In genomic region chr13:29702912-29703351, GRCh38 we compare ENCODE assay signal across 10 cellular contexts.
DNase-seq lines count a peak whose midpoint lies in the region; ATAC-seq, FAIRE-seq and TF ChIP-seq lines count a peak whose summit lies in the region.
"Had no signal": no experiment of that assay in that cellular context is flagged by ENCODE, and none has a peak within 500 bp of the region (broad histone marks: within the 10 kb centered on the region; RNA-seq: fewer than 3 reads in every experiment).

No MANE protein-coding gene starts in this region.

- TF ChIP-seq POLR2A in HepG2 (IDR thresholded peaks at IDR 0.05; ENCODE audit: insufficient read depth in 1 of 2, low read depth in 2 of 2, low read length in 2 of 2) = no peak
- no peak for TF ChIP-seq POLR2A in thyroid gland (IDR thresholded peaks at IDR 0.05)

- no TSS peak for BruUV-seq in HepG2 (replicated peaks; lab: Mats Ljungman, UMichigan)

- no peak overlapping the region for H3K4me2 ChIP-seq in HepG2 (ENCODE audit: low read depth, low read length)

- TF ChIP-seq EP300 in HepG2 (IDR thresholded peaks at IDR 0.05; ENCODE audit: low read depth in 2 of 2, low read length in 2 of 2) = no peak
- no peak for TF ChIP-seq EP300 in HepG2 (CRISPR knock-in tag; IDR thresholded peaks at IDR 0.05; ENCODE audit: borderline replicate concordance)

- CTCF ChIA-PET in HepG2 (lab: Yijun Ruan, JAX; ENCODE audit: low intra/inter-chr PET ratio, low total read pairs) = no interaction called here

- peak overlapping the region; percentile 19 for H2AFZ ChIP-seq in ACC112 (ENCODE audit: low read length, unreplicated experiment)
- no peak overlapping the region for H2AFZ ChIP-seq in HepG2 (ENCODE audit: low read length)

- WGBS in HepG2 (ENCODE audit: low lambda C conversion rate) = 26% methylated on average over 10 of the region's 13 CpGs
- WGBS in small intestine, 3 donors = 51 to 87% (median 77%) methylated on average over 13 of the region's 13 CpGs
- WGBS in thyroid gland, 2 donors = 73 to 79% methylated on average over 13 of the region's 13 CpGs

- H3K9ac ChIP-seq in HepG2 (ENCODE audit: insufficient read depth, low read depth, low read length) = no peak overlapping the region

- H3K79me2 ChIP-seq in ACC112 (ENCODE audit: control insufficient read depth, insufficient read depth, low read length, unreplicated experiment) (no peaks in the 10 kb centered on the region), HepG2 (ENCODE audit: insufficient read depth, low read length) (no peaks in the 10 kb centered on the region)

- DNase-seq in LoVo (ENCODE audit: low spot score) (peak; percentile 5), choroid plexus epithelial cell (ENCODE audit: low read depth) (peak; percentile 94), HepG2 (ENCODE audit: low spot score) (no peak), small intestine (no peak), HUDEP-2 (lab: John Stamatoyannopoulos, UW; ENCODE audit: unreplicated experiment in 76 of 76) (no peak), KG1 (lab: John Stamatoyannopoulos, UW) (no peak), thyroid gland (no peak)
- DNase-seq: C1 segment of cervical spinal cord, NCI-H2227 treated with DMSO at 0.1 percent for 48 hours had no signal

- TF ChIP-seq CTCF in choroid plexus epithelial cell (conservative IDR thresholded peaks at IDR 0.05; ENCODE audit: low read depth, low read length) (peak; percentile 25), HepG2 (CRISPR knock-in tag; IDR thresholded peaks at IDR 0.05) (no peak), thyroid gland (IDR thresholded peaks at IDR 0.05) (no peak)

- intact Hi-C loops in HepG2 (cut with micrococcal nuclease; ENCODE audit: unreplicated experiment) (no loop called here), thyroid gland (cut with DNase I) (no loop called here)

- no peaks in the 10 kb centered on the region for H3K9me3 ChIP-seq in HepG2 (ENCODE audit: low read length)
- H3K9me3 ChIP-seq in small intestine (ENCODE audit: control insufficient read depth, low read depth) = no peaks in the 10 kb centered on the region
- H3K9me3 ChIP-seq in thyroid gland = no peaks in the 10 kb centered on the region

- in situ Hi-C loops in HepG2 (cut with HindIII; ENCODE audit: extremely low pct_ligation_motif_present, low pct_unique_long_range_greater_than_20kb) = loop anchor here (25.0 kb wide), 1 partner anchor 891 kb away; the partner anchor contains the start of gene MTUS2

- POLR2A ChIA-PET in HepG2 (lab: Yijun Ruan, JAX) = no interaction called here

- peak; percentile 31; the same call in 1 of the 3 replicates for ATAC-seq in HepG2

- H3K27me3 ChIP-seq in ACC112 (ENCODE audit: insufficient read depth, low read length) (no peaks in the 10 kb centered on the region), HepG2 (ENCODE audit: control insufficient read depth in 1 of 2, insufficient read depth in 2 of 2, low read length in 2 of 2) (peaks cover 1 to 5% of the 10 kb centered on the region in 2 experiments; a peak in 2 of 5 replicates), small intestine (ENCODE audit: control insufficient read depth in 2 of 2, insufficient read depth in 2 of 2, low read length in 2 of 2) (no peaks in the 10 kb centered on the region), thyroid gland (no peaks in the 10 kb centered on the region)

- H3K36me3 ChIP-seq in ACC112 (ENCODE audit: insufficient read depth, low read length) (no peaks in the 10 kb centered on the region), HepG2 (replicated peaks in 1 of 2; ENCODE audit: control insufficient read depth in 1 of 2, insufficient read depth in 2 of 2, low read length in 2 of 2) (no peaks in the 10 kb centered on the region), small intestine (ENCODE audit: control insufficient read depth in 2 of 2, insufficient read depth in 2 of 2, low read length in 2 of 2) (no peaks in the 10 kb centered on the region), thyroid gland (no peaks in the 10 kb centered on the region)

- H3K4me1 ChIP-seq in ACC112 (ENCODE audit: control insufficient read depth, insufficient read depth, low read length, unreplicated experiment) = peaks cover 14% of the 10 kb centered on the region
- H3K4me1 ChIP-seq in HepG2 (ENCODE audit: insufficient read depth, low read length) = no peaks in the 10 kb centered on the region
- H3K4me1 ChIP-seq in small intestine (ENCODE audit: control insufficient read depth in 2 of 2, insufficient read depth in 1 of 2, low read depth in 1 of 2, low read length in 1 of 2) = no peaks in the 10 kb centered on the region
- peaks cover 0 to 16% of the 10 kb centered on the region in 2 donors for H3K4me1 ChIP-seq in thyroid gland

- H3K4me3 ChIP-seq in ACC112 (ENCODE audit: low read depth, low read length) (peak overlapping the region; percentile 38; the same call in 1 of the 2 replicates), choroid plexus epithelial cell (ENCODE audit: low read depth, low read length) (no peak overlapping the region), HepG2 (replicated peaks in 1 of 3; ENCODE audit: insufficient read depth in 1 of 3, low read depth in 2 of 3, low read length in 3 of 3) (no peak overlapping the region), small intestine (ENCODE audit: low read depth in 1 of 2, low read length in 2 of 2) (no peak overlapping the region), thyroid gland (replicated peaks in 1 of 3) (no peak overlapping the region)

- H3K27ac ChIP-seq in ACC112 (ENCODE audit: low read depth, low read length) = peak overlapping the region; percentile 82
- no peak overlapping the region for H3K27ac ChIP-seq in HepG2 (ENCODE audit: extremely low read length, insufficient read depth, low read length)
- H3K27ac ChIP-seq in small intestine (ENCODE audit: low read depth in 1 of 2, low read length in 1 of 2) = no peak overlapping the region
- H3K27ac ChIP-seq in thyroid gland = no peak overlapping the region

- FAIRE-seq in HepG2 (lab: Jason Lieb, UNC) = no peak
- FAIRE-seq in small intestine (lab: Jason Lieb, UNC) = no peak

- no peak for TF ChIP-seq RAD21 in HepG2 (CRISPR knock-in tag; IDR thresholded peaks at IDR 0.05)

- no peaks in the 10 kb centered on the region for H4K20me1 ChIP-seq in HepG2 (ENCODE audit: insufficient read depth, low read length)

TF ChIP-seq in HepG2, 621 proteins besides CTCF, POLR2A, EP300 and RAD21:
- TF ChIP-seq CEBPB (IDR thresholded peaks at IDR 0.05; ENCODE audit: borderline replicate concordance, low read depth, low read length) = peak; percentile 31; the same call in 1 of the 2 replicates
- TF ChIP-seq RCOR2 (CRISPR knock-in tag; IDR thresholded peaks at IDR 0.05) = no peak

Comparison
In these comparisons a context has a peak if more than half of its experiments do, and no peak if none do; other contexts are left out.
1. DNase-seq: peak in LoVo (single experiment) and choroid plexus epithelial cell (single experiment); none in HepG2 (single experiment), small intestine (single experiment), HUDEP-2 (0 of 76), KG1 (single experiment) and thyroid gland (0 of 2).